In the genomic region with DNA sequence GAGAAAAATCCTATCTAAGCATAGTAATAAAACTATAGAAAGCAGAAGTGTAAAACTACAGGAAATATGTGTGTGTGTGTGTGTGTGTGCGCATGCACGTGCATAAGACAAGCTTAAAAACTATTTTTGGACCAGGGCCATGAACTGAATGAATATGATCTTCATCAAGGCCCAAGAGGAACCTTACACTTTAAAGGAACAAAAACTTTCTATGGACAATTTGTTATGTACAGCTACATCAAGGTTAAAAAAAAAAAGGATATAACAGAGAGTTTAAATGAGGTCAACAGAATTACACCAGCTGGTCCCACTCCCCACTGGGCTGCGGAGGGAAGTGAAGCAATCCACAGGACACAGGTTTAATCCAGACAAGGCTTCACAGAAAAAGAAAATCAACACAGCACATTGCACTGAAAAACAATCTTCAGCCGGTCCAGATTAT, we compare ENCODE assay signal across 8 cellular contexts.
A peak's percentile ranks its signal among the peaks of the same experiment; 100 is the strongest.
DNase-seq lines count a peak whose midpoint lies in the region; ATAC-seq, FAIRE-seq and TF ChIP-seq lines count a peak whose summit lies in the region.

No MANE protein-coding gene starts in this region.

- no peak overlapping the region for H2BK120ac ChIP-seq in H1 (replicated peaks; ENCODE audit: low read depth, low read length)

- no peak overlapping the region for H3K4ac ChIP-seq in H1 (replicated peaks; ENCODE audit: insufficient read length, low read depth, low read length)

- no peak overlapping the region for H4K91ac ChIP-seq in H1 (replicated peaks; ENCODE audit: insufficient read length, low read length)

- peak; percentile 77 for DNase-seq in NCI-H446 treated with DMSO at 0.1 percent for 48 hours (lab: John Stamatoyannopoulos, UW)
- DNase-seq in H1 (ENCODE audit: low read depth in 1 of 2, low spot score in 2 of 2) = no peak
- DNase-seq in putamen (ENCODE audit: low spot score) = peak; percentile 26
- DNase-seq in glutamatergic neuron = no peak
- DNase-seq in GM03348 (ENCODE audit: low spot score) = no peak
- no peak for DNase-seq in stimulated activated CD4-positive, alpha-beta T cell treated with anti-CD3 and anti-CD28 coated beads, Interleukin-4, amount 100 ng/mL, for 4 hours

- no peak for TF ChIP-seq RAD21 in H1 (IDR thresholded peaks at IDR 0.05 in 1 of 2, conservative IDR thresholded peaks at IDR 0.05 in 1 of 2; ENCODE audit: low read depth in 2 of 2, low read length in 2 of 2)

- H2BK20ac ChIP-seq in H1 (ENCODE audit: low read length) = no peak overlapping the region

- H3K14ac ChIP-seq in H1 (ENCODE audit: insufficient read length) = no peak overlapping the region

- no peak overlapping the region for H3K23ac ChIP-seq in H1 (ENCODE audit: insufficient read length)

- H3K36me3 Mint-ChIP-seq in glutamatergic neuron (ENCODE audit: unreplicated experiment) = no peaks in the 10 kb centered on the region

- no peaks in the 10 kb centered on the region for H3K9me3 ChIP-seq in H1 (ENCODE audit: insufficient read depth in 2 of 2, low read depth in 1 of 2, low read length in 1 of 2)

- no peak overlapping the region for H3K4me3 Mint-ChIP-seq in glutamatergic neuron (ENCODE audit: unreplicated experiment)

- no peak overlapping the region for H2AFZ ChIP-seq in H1 (ENCODE audit: low read length)

- TF ChIP-seq CTCF in H1 (IDR thresholded peaks at IDR 0.05; ENCODE audit: control extremely low read depth in 1 of 3, insufficient read depth in 1 of 3, low read depth in 1 of 3, low read length in 3 of 3) (no peak), glutamatergic neuron (IDR thresholded peaks at IDR 0.05; ENCODE audit: partially characterized antibody, unreplicated experiment) (no peak)

- no peak overlapping the region for H2AK5ac ChIP-seq in H1 (ENCODE audit: low read depth, low read length)

- H4K20me1 ChIP-seq in H1 (replicated peaks in 1 of 2; ENCODE audit: control insufficient read depth in 1 of 2, insufficient read depth in 2 of 2, low read length in 2 of 2) = no peaks in the 10 kb centered on the region

- H3K18ac ChIP-seq in H1 (ENCODE audit: extremely low read depth, low read length) = no peak overlapping the region

- ATAC-seq in GM18868 (IDR thresholded peaks at IDR 0.05; ENCODE audit: unreplicated experiment) (peak; percentile 59), HG03135 (IDR thresholded peaks at IDR 0.05; ENCODE audit: unreplicated experiment) (no peak)

- peaks cover 7% of the 10 kb centered on the region for H3K4me1 Mint-ChIP-seq in glutamatergic neuron (ENCODE audit: low read depth, unreplicated experiment)

- H3K4me2 ChIP-seq in H1 (ENCODE audit: insufficient read depth in 1 of 2, low read depth in 2 of 2, low read length in 2 of 2) = no peak overlapping the region

- no peak overlapping the region for H3K56ac ChIP-seq in H1 (replicated peaks; ENCODE audit: insufficient read length, low read depth, low read length)

- no peaks in the 10 kb centered on the region for H3K36me3 ChIP-seq in H1 (ENCODE audit: control insufficient read depth in 2 of 4, insufficient read depth in 4 of 4, low read length in 3 of 4)

- no peak overlapping the region for H3K4me3 ChIP-seq in H1 (ENCODE audit: extremely low read depth in 1 of 4, insufficient read depth in 2 of 4, low read depth in 3 of 4, low read length in 4 of 4)

- TF ChIP-seq POLR2A in H1 (IDR thresholded peaks at IDR 0.05; ENCODE audit: control extremely low read depth in 1 of 2, low read depth in 2 of 2, low read length in 2 of 2) = no peak

- no peak overlapping the region for H2BK12ac ChIP-seq in H1 (ENCODE audit: low read depth, low read length)

- no peak overlapping the region for H3K9ac ChIP-seq in H1 (replicated peaks in 1 of 4; ENCODE audit: extremely low read depth in 1 of 4, low read depth in 3 of 4, low read length in 3 of 4)

- no peak overlapping the region for H3K27ac Mint-ChIP-seq in glutamatergic neuron (ENCODE audit: unreplicated experiment)

- CTCF ChIA-PET in H1 (lab: Charles Lee; ENCODE audit: partially characterized antibody) = interaction anchor here (1.7 kb wide), 1 partner anchor 160 kb away, joined by 5 read pairs; no protein-coding TSS in a partner anchor

- H3K27me3 ChIP-seq in H1 (replicated peaks in 1 of 4; ENCODE audit: control insufficient read depth in 3 of 4, extremely low read depth in 1 of 4, insufficient read depth in 3 of 4, low read length in 3 of 4) = no peaks in the 10 kb centered on the region

- POLR2A ChIA-PET in H1 (lab: Charles Lee; ENCODE audit: partially characterized antibody) = no interaction called here

- H3K9me3 Mint-ChIP-seq in glutamatergic neuron (ENCODE audit: unreplicated experiment) = no peaks in the 10 kb centered on the region

- H4K5ac ChIP-seq in H1 (ENCODE audit: insufficient read length, low read depth, low read length) = no peak overlapping the region

- no peak for TF ChIP-seq EP300 in H1 (IDR thresholded peaks at IDR 0.05; ENCODE audit: borderline replicate concordance in 1 of 2, low read depth in 2 of 2, low read length in 2 of 2)

- FAIRE-seq in H1 (lab: Jason Lieb, UNC) = no peak

- H2BK5ac ChIP-seq in H1 (ENCODE audit: low read depth, low read length) = no peak overlapping the region

- no peak overlapping the region for H4K8ac ChIP-seq in H1 (ENCODE audit: extremely low read depth, insufficient read depth, low read length)

- no peak overlapping the region for H2BK15ac ChIP-seq in H1 (ENCODE audit: low read length)

- H3K27me3 Mint-ChIP-seq in glutamatergic neuron (ENCODE audit: unreplicated experiment) = no peaks in the 10 kb centered on the region

- H3K23me2 ChIP-seq in H1 (ENCODE audit: low read depth, low read length) = no peaks in the 10 kb centered on the region; the same call in 1 of the 2 replicates

- H3K79me2 ChIP-seq in H1 (ENCODE audit: control insufficient read depth in 1 of 2, insufficient read depth in 2 of 2, low read length in 2 of 2) = no peaks in the 10 kb centered on the region

- no peak overlapping the region for H3K27ac ChIP-seq in H1 (ENCODE audit: low read depth, low read length)

- 92% methylated on average over 4 of the region's 4 CpGs; no CpG with 5 or more reads in 1 of the 2 experiments for WGBS in H1 (ENCODE audit: extremely low coverage in 1 of 2, insufficient coverage in 1 of 2, insufficient read length in 1 of 2, insufficient replicate concordance in 2 of 2, low coverage in 1 of 2, low lambda C conversion rate in 2 of 2, missing lambda C conversion rate in 1 of 2), 2 experiments

- H3K79me1 ChIP-seq in H1 (ENCODE audit: low read depth, low read length) = no peaks in the 10 kb centered on the region

- peaks cover 0 to 8% (median 1%) of the 10 kb centered on the region in 4 experiments; a peak in 3 of 7 replicates for H3K4me1 ChIP-seq in H1 (replicated peaks in 1 of 4; ENCODE audit: control insufficient read depth in 3 of 4, insufficient read depth in 4 of 4, low read length in 3 of 4)

TF ChIP-seq in H1, 55 proteins besides CTCF, POLR2A, EP300 and RAD21:
- TF ChIP-seq CEBPB (IDR thresholded peaks at IDR 0.05; ENCODE audit: low read depth, low read length) = peak; percentile 77
- TF ChIP-seq SUZ12 (IDR thresholded peaks at IDR 0.05; ENCODE audit: low read length) = no peak

Comparison
In these comparisons a context has a peak if more than half of its experiments do, and no peak if none do; other contexts are left out.
1. DNase-seq: peak in NCI-H446 treated with DMSO at 0.1 percent for 48 hours (single experiment) and putamen (single experiment); none in H1 (0 of 2), glutamatergic neuron (single experiment), GM03348 (single experiment) and stimulated activated CD4-positive, alpha-beta T cell treated with anti-CD3 and anti-CD28 coated beads, Interleukin-4, amount 100 ng/mL, for 4 hours (0 of 2).